ENCODE assay signal across 1 cellular context in the genomic region with DNA sequence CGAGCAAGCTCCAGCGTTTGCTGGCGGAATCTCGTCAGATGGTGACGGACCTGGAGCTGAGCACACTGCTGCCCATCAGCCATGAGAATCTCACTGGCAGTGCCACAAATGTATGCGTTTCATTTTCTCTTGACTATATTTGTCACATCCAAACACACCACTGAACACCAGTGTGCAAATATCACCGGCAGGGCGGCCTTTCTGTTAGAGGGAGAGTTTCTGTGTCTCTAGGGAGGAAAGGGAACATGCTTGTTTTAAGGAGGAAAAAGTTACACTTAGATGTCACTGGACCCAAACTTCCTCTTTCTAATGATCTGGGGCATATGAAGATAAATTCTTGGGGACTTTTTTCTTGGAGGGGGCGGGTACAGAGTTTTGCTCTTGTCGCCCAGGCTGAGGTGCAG.
TF ChIP-seq lines count a peak whose summit lies in the region.

No MANE protein-coding gene starts in this region.

TF ChIP-seq in SK-N-SH, 30 proteins besides CTCF, POLR2A, EP300 and RAD21:
- TF ChIP-seq, protein P1, sequence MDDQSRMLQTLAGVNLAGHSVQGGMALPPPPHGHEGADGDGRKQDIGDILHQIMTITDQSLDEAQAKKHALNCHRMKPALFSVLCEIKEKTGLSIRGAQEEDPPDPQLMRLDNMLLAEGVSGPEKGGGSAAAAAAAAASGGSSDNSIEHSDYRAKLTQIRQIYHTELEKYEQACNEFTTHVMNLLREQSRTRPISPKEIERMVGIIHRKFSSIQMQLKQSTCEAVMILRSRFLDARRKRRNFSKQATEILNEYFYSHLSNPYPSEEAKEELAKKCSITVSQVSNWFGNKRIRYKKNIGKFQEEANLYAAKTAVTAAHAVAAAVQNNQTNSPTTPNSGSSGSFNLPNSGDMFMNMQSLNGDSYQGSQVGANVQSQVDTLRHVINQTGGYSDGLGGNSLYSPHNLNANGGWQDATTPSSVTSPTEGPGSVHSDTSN (IDR thresholded peaks at IDR 0.05) = no peak
- TF ChIP-seq, protein P2, sequence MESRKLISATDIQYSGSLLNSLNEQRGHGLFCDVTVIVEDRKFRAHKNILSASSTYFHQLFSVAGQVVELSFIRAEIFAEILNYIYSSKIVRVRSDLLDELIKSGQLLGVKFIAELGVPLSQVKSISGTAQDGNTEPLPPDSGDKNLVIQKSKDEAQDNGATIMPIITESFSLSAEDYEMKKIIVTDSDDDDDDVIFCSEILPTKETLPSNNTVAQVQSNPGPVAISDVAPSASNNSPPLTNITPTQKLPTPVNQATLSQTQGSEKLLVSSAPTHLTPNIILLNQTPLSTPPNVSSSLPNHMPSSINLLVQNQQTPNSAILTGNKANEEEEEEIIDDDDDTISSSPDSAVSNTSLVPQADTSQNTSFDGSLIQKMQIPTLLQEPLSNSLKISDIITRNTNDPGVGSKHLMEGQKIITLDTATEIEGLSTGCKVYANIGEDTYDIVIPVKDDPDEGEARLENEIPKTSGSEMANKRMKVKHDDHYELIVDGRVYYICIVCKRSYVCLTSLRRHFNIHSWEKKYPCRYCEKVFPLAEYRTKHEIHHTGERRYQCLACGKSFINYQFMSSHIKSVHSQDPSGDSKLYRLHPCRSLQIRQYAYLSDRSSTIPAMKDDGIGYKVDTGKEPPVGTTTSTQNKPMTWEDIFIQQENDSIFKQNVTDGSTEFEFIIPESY (IDR thresholded peaks at IDR 0.05; ENCODE audit: borderline replicate concordance, low read depth) = no peak
- TF ChIP-seq RCOR1 (IDR thresholded peaks at IDR 0.05; ENCODE audit: low read length) (no peak), MXI1 (IDR thresholded peaks at IDR 0.05; ENCODE audit: low read depth, low read length) (no peak), FOXJ3 (CRISPR knock-in tag; IDR thresholded peaks at IDR 0.05) (no peak), NFIC (IDR thresholded peaks at IDR 0.05; ENCODE audit: borderline replicate concordance) (no peak), GATA2 (CRISPR knock-in tag; IDR thresholded peaks at IDR 0.05) (no peak), POLR2AphosphoS5 (IDR thresholded peaks at IDR 0.05; ENCODE audit: low read depth, low read length) (no peak)
